ENCODE assay signal across 8 cellular contexts in genomic region chr12:109736552-109737108, GRCh38. TPM values are rescaled to one million over a fixed set of nuclear protein-coding genes. Genes with fewer than 3 reads are reported as not detected.
A peak's percentile ranks its signal among the peaks of the same experiment; 100 is the strongest.
DNase-seq lines count a peak whose midpoint lies in the region; ATAC-seq and TF ChIP-seq lines count a peak whose summit lies in the region.

No MANE protein-coding gene starts in this region.

- H3K27me3 ChIP-seq in Caco-2 (replicated peaks; ENCODE audit: control insufficient read depth, insufficient read depth, low read length): no peaks in the 10 kb centered on the region

- CTCF ChIA-PET in Caco-2 (lab: Charles Lee): interaction anchor here (1.4 kb wide), 1 partner anchor 38 kb away, joined by 5 read pairs; no protein-coding TSS in a partner anchor

- H3K4me1 ChIP-seq in Caco-2: peaks cover 66% of the 10 kb centered on the region

- H3K4me1 Mint-ChIP-seq in Caco-2 (ENCODE audit: low read depth, unreplicated experiment) (peaks cover 41% of the 10 kb centered on the region), natural killer cell (no peaks in the 10 kb centered on the region)

- ATAC-seq in natural killer cell (peak; percentile 43 to 88 (median 75)), HG03025 (IDR thresholded peaks at IDR 0.05; ENCODE audit: low FRiP score, unreplicated experiment) (no peak), HG03354 (IDR thresholded peaks at IDR 0.05; ENCODE audit: poor library complexity, severe bottlenecking, unreplicated experiment) (no peak)

- peak; percentile 74 to 84 for DNase-seq in Caco-2
- DNase-seq in NCI-H2227 treated with DMSO at 0.1 percent for 48 hours (lab: John Stamatoyannopoulos, UW): peak; percentile 69
- DNase-seq in epithelial cell of esophagus (ENCODE audit: low read depth): peak; percentile 45
- peak; percentile 15 for DNase-seq in natural killer cell
- DNase-seq in NCI-H2107 (lab: John Stamatoyannopoulos, UW): no peak
- DNase-seq in NCI-H1436 (lab: John Stamatoyannopoulos, UW): no peak

- H3K27ac Mint-ChIP-seq in Caco-2 (ENCODE audit: unreplicated experiment) (peak overlapping the region; percentile 64), natural killer cell (no peak overlapping the region)

- no peaks in the 10 kb centered on the region for H3K27me3 Mint-ChIP-seq in Caco-2 (ENCODE audit: insufficient read depth, unreplicated experiment)
- peaks cover 23 to 24% of the 10 kb centered on the region in 2 donors for H3K27me3 Mint-ChIP-seq in natural killer cell (ENCODE audit: low read depth in 2 of 2)

- intact Hi-C loops in Caco-2 (cut with micrococcal nuclease; ENCODE audit: unreplicated experiment) (loop anchor here (2.0 kb wide), 1 partner anchor 14 kb away; no protein-coding TSS in a partner anchor), natural killer cell (cut with micrococcal nuclease) (loop anchor here (1.0 kb wide), 1 partner anchor 28 kb away; no protein-coding TSS in a partner anchor)

- TF ChIP-seq CTCF in Caco-2 (IDR thresholded peaks at IDR 0.05; ENCODE audit: insufficient read depth in 1 of 2, low read depth in 1 of 2, low read length in 1 of 2, severe bottlenecking in 1 of 2, unreplicated experiment in 1 of 2): no peak
- no peak for TF ChIP-seq CTCF in epithelial cell of esophagus (IDR thresholded peaks at IDR 0.05; ENCODE audit: insufficient read depth, low read depth, low read length, missing control alignments)
- TF ChIP-seq CTCF in natural killer cell (IDR thresholded peaks at IDR 0.05): no peak

- no peaks in the 10 kb centered on the region for H3K36me3 ChIP-seq in Caco-2 (ENCODE audit: control insufficient read depth, insufficient read depth, low read length)

- POLR2A ChIA-PET in Caco-2 (lab: Charles Lee): no interaction called here

- no peaks in the 10 kb centered on the region for H3K9me3 Mint-ChIP-seq in Caco-2 (ENCODE audit: unreplicated experiment)
- no peaks in the 10 kb centered on the region for H3K9me3 Mint-ChIP-seq in natural killer cell

- no peak overlapping the region for H3K4me3 ChIP-seq in Caco-2 (ENCODE audit: low read depth, low read length)
- no peak overlapping the region for H3K4me3 ChIP-seq in epithelial cell of esophagus (ENCODE audit: low read length)

- no peak overlapping the region for H3K4me3 Mint-ChIP-seq in Caco-2 (ENCODE audit: unreplicated experiment)
- H3K4me3 Mint-ChIP-seq in natural killer cell: no peak overlapping the region

- no TSS peak for BruUV-seq in Caco-2 (replicated peaks; lab: Mats Ljungman, UMichigan)

- H3K36me3 Mint-ChIP-seq in Caco-2 (ENCODE audit: insufficient read depth, unreplicated experiment) (no peaks in the 10 kb centered on the region), natural killer cell (no peaks in the 10 kb centered on the region)

- H3K9me3 ChIP-seq in Caco-2: no peaks in the 10 kb centered on the region

RNA-seq across cellular contexts. Expression of gene FAM222A, which starts 23.0 kb away (rescaled TPM):
- total RNA-seq in Caco-2 (2022) (17.4 and 18.0 TPM in 2 replicates), natural killer cell (1 to 10 TPM; 3.1 to 6.6 (median 4.0) TPM)

Comparison
In these comparisons a context has a peak if more than half of its experiments do, and no peak if none do; other contexts are left out.
1. DNase-seq: peak in Caco-2 (2 of 2), NCI-H2227 treated with DMSO at 0.1 percent for 48 hours (single experiment), epithelial cell of esophagus (single experiment) and natural killer cell (single experiment); none in NCI-H2107 (single experiment) and NCI-H1436 (single experiment).
2. ATAC-seq: peak in natural killer cell (3 of 3); none in HG03025 (single experiment) and HG03354 (single experiment).